In the genomic region with DNA sequence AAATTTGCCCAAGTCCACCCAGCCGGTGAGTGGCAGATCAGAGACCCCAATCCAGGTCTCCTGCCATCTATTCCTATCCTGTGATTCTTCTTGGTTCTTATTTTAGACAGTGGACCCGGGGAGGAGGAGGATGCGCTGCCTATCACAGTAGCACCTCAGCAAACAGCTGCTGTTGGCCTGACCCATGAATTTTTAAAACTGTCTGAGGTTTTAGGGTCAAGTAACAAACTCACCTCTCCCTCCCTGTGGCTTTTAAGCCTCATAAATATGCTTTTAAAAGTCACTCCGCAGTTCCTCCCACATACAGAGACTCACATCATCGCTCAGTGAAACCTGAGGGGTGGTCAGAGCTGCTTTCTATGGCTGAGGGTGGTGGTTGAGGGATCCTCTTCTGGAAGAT, we compare ENCODE assay signal across 1 cellular context.
TF ChIP-seq lines count a peak whose summit lies in the region.

No MANE protein-coding gene starts in this region.

TF ChIP-seq in GM12878, 131 proteins besides CTCF, POLR2A, EP300 and RAD21:
- TF ChIP-seq BCL3 (IDR thresholded peaks at IDR 0.05; ENCODE audit: borderline replicate concordance, insufficient read depth, low read depth, low read length, poor library complexity, severe bottlenecking) (no peak), MEF2A (IDR thresholded peaks at IDR 0.05; ENCODE audit: insufficient read depth, low read depth, low read length) (no peak), POU2F2 (IDR thresholded peaks at IDR 0.05; ENCODE audit: borderline replicate concordance, low read depth, low read length) (no peak), NR2F1 (conservative IDR thresholded peaks at IDR 0.05) (peak; percentile 41; the same call in 1 of the 2 replicates), NR2C1 (IDR thresholded peaks at IDR 0.05) (no peak), RB1 (IDR thresholded peaks at IDR 0.05; ENCODE audit: borderline replicate concordance) (no peak)
